Comparison of ENCODE assay signal across 1 cellular context in genomic region chr17:81929253-81930141, GRCh38.
A peak's percentile ranks its signal among the peaks of the same experiment; 100 is the strongest.
TF ChIP-seq lines count a peak whose summit lies in the region.

No MANE protein-coding gene starts in this region.

TF ChIP-seq in HEK293, 187 proteins besides CTCF, POLR2A, EP300 and RAD21 (continued from another document and continues in another):
- 0 out of 2 replicates have a peak, but pooled peaks have one; percentile 42 for TF ChIP-seq ZBTB6 (tag by site-specific recombination; IDR thresholded peaks at IDR 0.05)
- peak; percentile 69 for TF ChIP-seq WT1 (tag by site-specific recombination; IDR thresholded peaks at IDR 0.05)
- no peak for TF ChIP-seq ZNF629 (tag by site-specific recombination; IDR thresholded peaks at IDR 0.05)
- no peak for TF ChIP-seq ZNF148 (tag by site-specific recombination; IDR thresholded peaks at IDR 0.05; ENCODE audit: borderline replicate concordance)
- no peak for TF ChIP-seq KLF10 (tag by site-specific recombination; IDR thresholded peaks at IDR 0.05)
- TF ChIP-seq ZNF404 (tag by site-specific recombination; IDR thresholded peaks at IDR 0.05): no peak
- no peak for TF ChIP-seq INSM2 (tag by site-specific recombination; IDR thresholded peaks at IDR 0.05)
- TF ChIP-seq HIC1 (tag by site-specific recombination; IDR thresholded peaks at IDR 0.05): no peak
- no peak for TF ChIP-seq ZNF23 (tag by site-specific recombination; IDR thresholded peaks at IDR 0.05; ENCODE audit: borderline replicate concordance)
- TF ChIP-seq ZFP3 (tag by site-specific recombination; IDR thresholded peaks at IDR 0.05; ENCODE audit: low read depth): no peak
- no peak for TF ChIP-seq PRDM2 (tag by site-specific recombination; IDR thresholded peaks at IDR 0.05; ENCODE audit: borderline replicate concordance)
- no peak for TF ChIP-seq ZNF670 (tag by site-specific recombination; IDR thresholded peaks at IDR 0.05; ENCODE audit: low read depth)
- TF ChIP-seq ZNF701 (tag by site-specific recombination; IDR thresholded peaks at IDR 0.05): no peak
- no peak for TF ChIP-seq ZNF610 (tag by site-specific recombination; IDR thresholded peaks at IDR 0.05; ENCODE audit: borderline replicate concordance)
- no peak for TF ChIP-seq PRDM1 (tag by site-specific recombination; IDR thresholded peaks at IDR 0.05)
- TF ChIP-seq SP2 (tag by site-specific recombination; IDR thresholded peaks at IDR 0.05): peak; percentile 33
- TF ChIP-seq ZBTB11 (tag by site-specific recombination; conservative IDR thresholded peaks at IDR 0.05; ENCODE audit: low read depth): no peak
- TF ChIP-seq ZNF184 (tag by site-specific recombination; IDR thresholded peaks at IDR 0.05): no peak
- TF ChIP-seq SALL2 (tag by site-specific recombination; IDR thresholded peaks at IDR 0.05; ENCODE audit: borderline replicate concordance): no peak
- no peak for TF ChIP-seq ZNF513 (tag by site-specific recombination; IDR thresholded peaks at IDR 0.05)
- no peak for TF ChIP-seq PBX3 (CRISPR knock-in tag; IDR thresholded peaks at IDR 0.05)
- no peak for TF ChIP-seq ZNF48 (tag by site-specific recombination; IDR thresholded peaks at IDR 0.05)
- no peak for TF ChIP-seq ZNF416 (tag by site-specific recombination; IDR thresholded peaks at IDR 0.05)
- TF ChIP-seq ZFP37 (tag by site-specific recombination; IDR thresholded peaks at IDR 0.05): no peak
- TF ChIP-seq PRDM10 (tag by site-specific recombination; IDR thresholded peaks at IDR 0.05): peak; percentile 52; the same call in 1 of the 2 replicates
